ENCODE assay signal across 12 cellular contexts in genomic region chr12:58247633-58248032, GRCh38.
DNase-seq lines count a peak whose midpoint lies in the region; ATAC-seq and TF ChIP-seq lines count a peak whose summit lies in the region.
"Had no signal": no experiment of that assay in that cellular context is flagged by ENCODE, and none has a peak within 500 bp of the region (broad histone marks: within the 10 kb centered on the region; RNA-seq: fewer than 3 reads in every experiment).

No MANE protein-coding gene starts in this region.

- no peaks in the 10 kb centered on the region for H3K9me3 ChIP-seq in BE2C
- H3K9me3 ChIP-seq in OCI-LY1 (ENCODE audit: low read length): no peaks in the 10 kb centered on the region
- H3K9me3 ChIP-seq in esophagus muscularis mucosa: no peaks in the 10 kb centered on the region
- H3K9me3 ChIP-seq: SJSA1 had no signal

- no peak overlapping the region for H3K9ac ChIP-seq in OCI-LY1 (ENCODE audit: low read length)

- POLR2A ChIA-PET in HEK293T (lab: Yijun Ruan, JAX): no interaction called here

- H3K4me1 Mint-ChIP-seq in type B pancreatic cell (ENCODE audit: unreplicated experiment): no peaks in the 10 kb centered on the region
- H3K4me1 Mint-ChIP-seq: CD4-positive, CD25-positive, alpha-beta regulatory T cell; naive thymus-derived CD8-positive, alpha-beta T cell had no signal

- H3K4me3 ChIP-seq in BE2C (ENCODE audit: low read depth, low read length) (no peak overlapping the region), OCI-LY1 (ENCODE audit: low read depth, low read length, poor library complexity, severe bottlenecking) (no peak overlapping the region), esophagus muscularis mucosa (no peak overlapping the region)
- H3K4me3 ChIP-seq: SJSA1 had no signal

- TF ChIP-seq EP300 in esophagus muscularis mucosa (IDR thresholded peaks at IDR 0.05): no peak

- no peak overlapping the region for H2AFZ ChIP-seq in OCI-LY1 (ENCODE audit: low read length)

- H3K79me2 ChIP-seq in OCI-LY1 (ENCODE audit: insufficient read depth, low read length): no peaks in the 10 kb centered on the region

- TF ChIP-seq CTCF in BE2C (IDR thresholded peaks at IDR 0.05; ENCODE audit: low read depth, low read length) (peak; percentile 37), OCI-LY1 (IDR thresholded peaks at IDR 0.05; ENCODE audit: low read length) (0 out of 2 replicates have a peak, but pooled peaks have one; percentile 13), esophagus muscularis mucosa (IDR thresholded peaks at IDR 0.05) (no peak), type B pancreatic cell (conservative IDR thresholded peaks at IDR 0.05) (no peak)

- H3K9me3 Mint-ChIP-seq in type B pancreatic cell: peaks cover 4% of the 10 kb centered on the region

- H3K36me3 ChIP-seq in BE2C (no peaks in the 10 kb centered on the region), OCI-LY1 (ENCODE audit: insufficient read depth, low read length) (no peaks in the 10 kb centered on the region), esophagus muscularis mucosa (no peaks in the 10 kb centered on the region)
- H3K36me3 ChIP-seq: SJSA1 had no signal

- H3K36me3 Mint-ChIP-seq in type B pancreatic cell: no peaks in the 10 kb centered on the region
- H3K36me3 Mint-ChIP-seq: CD4-positive, CD25-positive, alpha-beta regulatory T cell; naive thymus-derived CD8-positive, alpha-beta T cell had no signal

- no peak for ATAC-seq in HG02870 (IDR thresholded peaks at IDR 0.05; ENCODE audit: unreplicated experiment)
- no peak for ATAC-seq in HG03280 (IDR thresholded peaks at IDR 0.05; ENCODE audit: unreplicated experiment)
- ATAC-seq: left colon; naive thymus-derived CD8-positive, alpha-beta T cell had no signal

- H3K4me3 Mint-ChIP-seq in type B pancreatic cell: no peak overlapping the region
- H3K4me3 Mint-ChIP-seq: CD4-positive, CD25-positive, alpha-beta regulatory T cell; naive thymus-derived CD8-positive, alpha-beta T cell had no signal

- no peak overlapping the region for H3K4me2 ChIP-seq in OCI-LY1 (ENCODE audit: low read length)

- TF ChIP-seq POLR2A in esophagus muscularis mucosa (IDR thresholded peaks at IDR 0.05; ENCODE audit: low read depth): no peak

- no peak overlapping the region for H3K27ac ChIP-seq in OCI-LY1 (ENCODE audit: low read depth, low read length, poor library complexity, severe bottlenecking)
- H3K27ac ChIP-seq in esophagus muscularis mucosa (replicated peaks in 1 of 4): no peak overlapping the region
- H3K27ac ChIP-seq: SJSA1 had no signal

- no peaks in the 10 kb centered on the region for H3F3A ChIP-seq in OCI-LY1 (ENCODE audit: insufficient read depth, low read length)

- H3K4me1 ChIP-seq in BE2C: no peaks in the 10 kb centered on the region
- no peaks in the 10 kb centered on the region for H3K4me1 ChIP-seq in OCI-LY1 (ENCODE audit: insufficient read depth, low read length, severe bottlenecking)
- peaks cover 0 to 10% (median 7%) of the 10 kb centered on the region in 4 donors for H3K4me1 ChIP-seq in esophagus muscularis mucosa

- CTCF ChIA-PET in HEK293T (lab: Yijun Ruan, JAX): no interaction called here

- no peak overlapping the region for H3K27ac Mint-ChIP-seq in type B pancreatic cell
- H3K27ac Mint-ChIP-seq: CD4-positive, CD25-positive, alpha-beta regulatory T cell; naive thymus-derived CD8-positive, alpha-beta T cell had no signal

- no peaks in the 10 kb centered on the region for H3K27me3 ChIP-seq in BE2C
- H3K27me3 ChIP-seq in OCI-LY1 (ENCODE audit: insufficient read depth, low read length): no peaks in the 10 kb centered on the region
- no peaks in the 10 kb centered on the region for H3K27me3 ChIP-seq in esophagus muscularis mucosa
- H3K27me3 ChIP-seq: SJSA1 had no signal

- no peaks in the 10 kb centered on the region for H4K20me1 ChIP-seq in OCI-LY1 (ENCODE audit: insufficient read depth, low read length)

- peaks cover 2% of the 10 kb centered on the region for H3K27me3 Mint-ChIP-seq in type B pancreatic cell
- H3K27me3 Mint-ChIP-seq: CD4-positive, CD25-positive, alpha-beta regulatory T cell had no signal

- no peaks in the 10 kb centered on the region for H3K9me2 ChIP-seq in OCI-LY1 (ENCODE audit: low read depth, low read length)

- 87% methylated on average over 4 of the region's 4 CpGs for WGBS in esophagus muscularis mucosa

- DNase-seq in BE2C (peak; percentile 13), HEK293T (ENCODE audit: extremely low spot score) (peak; percentile 10), esophagus muscularis mucosa (ENCODE audit: extremely low spot score) (peak; percentile 55), type B pancreatic cell (ENCODE audit: extremely low spot score, unreplicated experiment) (no peak), COR-L47 (lab: John Stamatoyannopoulos, UW) (no peak)
- DNase-seq: CD4-positive, CD25-positive, alpha-beta regulatory T cell; left colon; naive thymus-derived CD8-positive, alpha-beta T cell had no signal

- intact Hi-C loops in esophagus muscularis mucosa (cut with DNase I): no loop called here

TF ChIP-seq in HEK293T, 16 proteins besides CTCF, POLR2A, EP300 and RAD21:
- no peak for TF ChIP-seq ZNF384 (IDR thresholded peaks at IDR 0.05)
- no peak for TF ChIP-seq ARNT (IDR thresholded peaks at IDR 0.05)
- no peak for TF ChIP-seq CTBP1 (IDR thresholded peaks at IDR 0.05; ENCODE audit: borderline replicate concordance)
- TF ChIP-seq PKNOX1 (IDR thresholded peaks at IDR 0.05): no peak
- TF ChIP-seq NFRKB (IDR thresholded peaks at IDR 0.05): no peak
- TF ChIP-seq SP1 (IDR thresholded peaks at IDR 0.05): no peak
- TF ChIP-seq HDGF (IDR thresholded peaks at IDR 0.05; ENCODE audit: borderline replicate concordance): no peak
- no peak for TF ChIP-seq LEF1 (IDR thresholded peaks at IDR 0.05; ENCODE audit: borderline replicate concordance)
- TF ChIP-seq L3MBTL2 (conservative IDR thresholded peaks at IDR 0.05): no peak
- TF ChIP-seq TARDBP (IDR thresholded peaks at IDR 0.05): no peak
- no peak for TF ChIP-seq FOXA1 (IDR thresholded peaks at IDR 0.05)
- TF ChIP-seq SUZ12 (IDR thresholded peaks at IDR 0.05): no peak
- TF ChIP-seq FOXK2 (IDR thresholded peaks at IDR 0.05): no peak
- no peak for TF ChIP-seq FOXM1 (IDR thresholded peaks at IDR 0.05; ENCODE audit: borderline replicate concordance)
- no peak for TF ChIP-seq ELF4 (IDR thresholded peaks at IDR 0.05)
- TF ChIP-seq BHLHE40 (IDR thresholded peaks at IDR 0.05; ENCODE audit: borderline replicate concordance): no peak

Comparison
In these comparisons a context has a peak if more than half of its experiments do, and no peak if none do; other contexts are left out.
1. DNase-seq: peak in BE2C (single experiment), HEK293T (single experiment) and esophagus muscularis mucosa (single experiment); none in type B pancreatic cell (single experiment) and COR-L47 (single experiment).
2. CTCF ChIP-seq: peak in BE2C (single experiment) and OCI-LY1 (single experiment); none in esophagus muscularis mucosa (0 of 3) and type B pancreatic cell (single experiment).